ENCODE assay signal across 8 cellular contexts in the genomic region with DNA sequence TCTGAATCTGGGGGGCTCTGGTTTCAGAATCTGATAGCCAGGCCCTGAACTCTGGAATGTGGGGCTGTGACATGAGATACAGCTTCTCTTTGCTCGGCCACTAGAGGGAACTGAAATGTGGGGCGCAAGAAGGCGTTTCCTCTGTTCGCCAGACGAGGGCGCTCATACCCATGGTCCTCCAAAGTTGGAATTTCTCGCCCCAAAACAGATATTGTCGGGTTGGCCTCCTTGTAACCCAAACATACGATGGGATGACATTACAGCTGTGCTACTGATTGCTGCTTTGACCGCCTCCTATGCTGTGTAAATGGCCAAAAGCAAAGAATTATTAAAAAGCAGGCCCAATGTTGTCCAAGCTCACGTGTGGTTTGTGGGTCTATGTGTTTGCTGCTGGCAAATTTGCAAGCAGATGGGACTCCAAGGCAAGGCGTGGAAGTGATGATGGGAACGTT. TPM values are rescaled to one million over a fixed set of nuclear protein-coding genes. Genes with fewer than 3 reads are reported as not detected.
A peak's percentile ranks its signal among the peaks of the same experiment; 100 is the strongest.
DNase-seq lines count a peak whose midpoint lies in the region; ATAC-seq, FAIRE-seq and TF ChIP-seq lines count a peak whose summit lies in the region.

No MANE protein-coding gene starts in this region.

- H3K9ac ChIP-seq in H1 (replicated peaks in 1 of 4; ENCODE audit: extremely low read depth in 1 of 4, low read depth in 3 of 4, low read length in 3 of 4), result no peak overlapping the region

- no peaks in the 10 kb centered on the region for H3K79me1 ChIP-seq in H1 (ENCODE audit: low read depth, low read length)

- H3K14ac ChIP-seq in H1 (ENCODE audit: insufficient read length), result no peak overlapping the region

- peaks cover 0 to 3% (median under 1%) of the 10 kb centered on the region in 4 experiments; a peak in 2 of 7 replicates for H3K4me1 ChIP-seq in H1 (replicated peaks in 1 of 4; ENCODE audit: control insufficient read depth in 3 of 4, insufficient read depth in 4 of 4, low read length in 3 of 4)

- H2BK15ac ChIP-seq in H1 (ENCODE audit: low read length), result no peak overlapping the region

- peak; percentile 95 to 98 for TF ChIP-seq RAD21 in H1 (IDR thresholded peaks at IDR 0.05 in 1 of 2, conservative IDR thresholded peaks at IDR 0.05 in 1 of 2; ENCODE audit: low read depth in 2 of 2, low read length in 2 of 2)

- no peak overlapping the region for H3K56ac ChIP-seq in H1 (replicated peaks; ENCODE audit: insufficient read length, low read depth, low read length)

- H3K27ac Mint-ChIP-seq in activated CD8-positive, alpha-beta T cell treated with anti-CD3 and anti-CD28 coated beads for 36 hours, result peak overlapping the region; percentile 40

- H3K4me3 Mint-ChIP-seq in activated CD8-positive, alpha-beta T cell treated with anti-CD3 and anti-CD28 coated beads for 36 hours, result no peak overlapping the region

- H3K4me3 ChIP-seq in H7 (ENCODE audit: insufficient read depth, low read depth, low read length), result no peak overlapping the region
- no peak overlapping the region for H3K4me3 ChIP-seq in H1 (ENCODE audit: extremely low read depth in 1 of 4, insufficient read depth in 2 of 4, low read depth in 3 of 4, low read length in 4 of 4)

- CTCF ChIA-PET in activated CD8-positive, alpha-beta T cell treated with anti-CD3 and anti-CD28 coated beads for 36 hours (lab: Charles Lee), result interaction anchor here (0.6 to 3.7 kb wide), 126 partner anchors 9 to 591 kb away, joined by 3 to 54 read pairs (median 5); partner anchors contain the start of genes CCDC182 and MSI2
- CTCF ChIA-PET in H1 (lab: Charles Lee; ENCODE audit: partially characterized antibody), result interaction anchor here (0.6 to 4.2 kb wide), 130 partner anchors 8 to 596 kb away, joined by 3 to 119 read pairs (median 5); partner anchors contain the start of genes AKAP1 and MSI2

- TF ChIP-seq EP300 in H1 (IDR thresholded peaks at IDR 0.05; ENCODE audit: borderline replicate concordance in 1 of 2, low read depth in 2 of 2, low read length in 2 of 2), result no peak

- DNase-seq in CD1c-positive myeloid dendritic cell (ENCODE audit: extremely low spot score) (peak; percentile 86), H7 (peak; percentile 84), NCI-H82 (lab: John Stamatoyannopoulos, UW) (peak; percentile 89), H1 (ENCODE audit: low read depth in 1 of 2, low spot score in 2 of 2) (peak; percentile 47 to 92), myocyte (ENCODE audit: low read depth) (peak; percentile 76), cerebellum (ENCODE audit: low spot score) (no peak)
- DNase-seq in activated CD8-positive, alpha-beta T cell treated with anti-CD3 and anti-CD28 coated beads for 36 hours, result peak; percentile 82
- DNase-seq in stimulated activated CD8-positive, alpha-beta memory T cell treated with anti-CD3 and anti-CD28 coated beads, Interleukin-7, amount 100 ng/mL, for 24 hours (ENCODE audit: low read depth), result peak; percentile 62

- H2AK5ac ChIP-seq in H1 (ENCODE audit: low read depth, low read length), result no peak overlapping the region

- H4K91ac ChIP-seq in H1 (replicated peaks; ENCODE audit: insufficient read length, low read length), result no peak overlapping the region

- H3K27ac ChIP-seq in H1 (ENCODE audit: low read depth, low read length), result no peak overlapping the region

- peak; percentile 100 for TF ChIP-seq CTCF in activated CD8-positive, alpha-beta T cell treated with anti-CD3 and anti-CD28 coated beads for 36 hours (IDR thresholded peaks at IDR 0.05)
- TF ChIP-seq CTCF in H1 (IDR thresholded peaks at IDR 0.05; ENCODE audit: control extremely low read depth in 1 of 3, insufficient read depth in 1 of 3, low read depth in 1 of 3, low read length in 3 of 3), result peak; percentile 100

- 31% methylated on average over 13 of the region's 13 CpGs; no CpG with 5 or more reads in 1 of the 2 experiments for WGBS in H1 (ENCODE audit: extremely low coverage in 1 of 2, insufficient coverage in 1 of 2, insufficient read length in 1 of 2, insufficient replicate concordance in 2 of 2, low coverage in 1 of 2, low lambda C conversion rate in 2 of 2, missing lambda C conversion rate in 1 of 2), 2 experiments

- H3K23me2 ChIP-seq in H1 (ENCODE audit: low read depth, low read length), result no peaks in the 10 kb centered on the region

- peaks cover 2% of the 10 kb centered on the region for H3K27me3 Mint-ChIP-seq in activated CD8-positive, alpha-beta T cell treated with anti-CD3 and anti-CD28 coated beads for 36 hours

- H4K5ac ChIP-seq in H1 (ENCODE audit: insufficient read length, low read depth, low read length), result no peak overlapping the region

- H3K36me3 ChIP-seq in H7 (replicated peaks; ENCODE audit: control insufficient read depth, insufficient read depth, low read length), result no peaks in the 10 kb centered on the region
- H3K36me3 ChIP-seq in H1 (ENCODE audit: control insufficient read depth in 2 of 4, insufficient read depth in 4 of 4, low read length in 3 of 4), result no peaks in the 10 kb centered on the region

- POLR2A ChIA-PET in activated CD8-positive, alpha-beta T cell treated with anti-CD3 and anti-CD28 coated beads for 36 hours (lab: Charles Lee), result interaction anchor here (0.9 kb wide), 1 partner anchor 364 kb away, joined by 3 read pairs; no protein-coding TSS in a partner anchor
- POLR2A ChIA-PET in H1 (lab: Charles Lee; ENCODE audit: partially characterized antibody), result interaction anchor here (1.1 kb wide), 1 partner anchor 14 kb away, joined by 3 read pairs; no protein-coding TSS in a partner anchor

- no peak for TF ChIP-seq POLR2A in H1 (IDR thresholded peaks at IDR 0.05; ENCODE audit: control extremely low read depth in 1 of 2, low read depth in 2 of 2, low read length in 2 of 2)

- no peaks in the 10 kb centered on the region for H3K79me2 ChIP-seq in H1 (ENCODE audit: control insufficient read depth in 1 of 2, insufficient read depth in 2 of 2, low read length in 2 of 2)

- no peaks in the 10 kb centered on the region for H3K36me3 Mint-ChIP-seq in activated CD8-positive, alpha-beta T cell treated with anti-CD3 and anti-CD28 coated beads for 36 hours (ENCODE audit: low read depth)

- peaks cover 3% of the 10 kb centered on the region for H3K4me1 Mint-ChIP-seq in activated CD8-positive, alpha-beta T cell treated with anti-CD3 and anti-CD28 coated beads for 36 hours (ENCODE audit: low read depth)

- H2BK12ac ChIP-seq in H1 (ENCODE audit: low read depth, low read length), result no peak overlapping the region

- no peak overlapping the region for H3K4ac ChIP-seq in H1 (replicated peaks; ENCODE audit: insufficient read length, low read depth, low read length)

- H3K9me3 Mint-ChIP-seq in activated CD8-positive, alpha-beta T cell treated with anti-CD3 and anti-CD28 coated beads for 36 hours, result no peaks in the 10 kb centered on the region

- no peak overlapping the region for H2BK5ac ChIP-seq in H1 (ENCODE audit: low read depth, low read length)

- no peak overlapping the region for H2BK20ac ChIP-seq in H1 (ENCODE audit: low read length)

- no peak overlapping the region for H2BK120ac ChIP-seq in H1 (replicated peaks; ENCODE audit: low read depth, low read length)

- no peak overlapping the region for H2AFZ ChIP-seq in H1 (ENCODE audit: low read length)

- H3K18ac ChIP-seq in H1 (ENCODE audit: extremely low read depth, low read length), result no peak overlapping the region

- peak; percentile 94 for ATAC-seq in activated CD8-positive, alpha-beta T cell treated with anti-CD3 and anti-CD28 coated beads for 36 hours

- FAIRE-seq in H1 (lab: Jason Lieb, UNC), result peak; percentile 91

- no peak overlapping the region for H4K8ac ChIP-seq in H1 (ENCODE audit: extremely low read depth, insufficient read depth, low read length)

- no peaks in the 10 kb centered on the region for H3K9me3 ChIP-seq in H1 (ENCODE audit: insufficient read depth in 2 of 2, low read depth in 1 of 2, low read length in 1 of 2)

- no peak overlapping the region for H3K23ac ChIP-seq in H1 (ENCODE audit: insufficient read length)

- no peak overlapping the region for H3K4me2 ChIP-seq in H1 (ENCODE audit: insufficient read depth in 1 of 2, low read depth in 2 of 2, low read length in 2 of 2)

- intact Hi-C loops in activated CD8-positive, alpha-beta T cell treated with anti-CD3 and anti-CD28 coated beads for 36 hours (cut with micrococcal nuclease), result loop anchor here (5.0 to 10.0 kb wide), 3 partner anchors 199 to 504 kb away; partner anchors contain the start of gene CCDC182

- H3K27me3 ChIP-seq in H7 (ENCODE audit: control insufficient read depth, insufficient read depth, low read length) (no peaks in the 10 kb centered on the region), H1 (replicated peaks in 1 of 4; ENCODE audit: control insufficient read depth in 3 of 4, extremely low read depth in 1 of 4, insufficient read depth in 3 of 4, low read length in 3 of 4) (no peaks in the 10 kb centered on the region)

- no peaks in the 10 kb centered on the region for H4K20me1 ChIP-seq in H1 (replicated peaks in 1 of 2; ENCODE audit: control insufficient read depth in 1 of 2, insufficient read depth in 2 of 2, low read length in 2 of 2)

TF ChIP-seq in H1, 55 proteins besides CTCF, POLR2A, EP300 and RAD21 (continues in another document):
- TF ChIP-seq CEBPB (IDR thresholded peaks at IDR 0.05; ENCODE audit: low read depth, low read length), result no peak
- TF ChIP-seq BRCA1 (IDR thresholded peaks at IDR 0.05; ENCODE audit: low read depth, low read length), result no peak

RNA-seq across cellular contexts. Expression of gene MSI2, which starts 13.1 kb away (rescaled TPM):
- 31.0 and 38.6 TPM in 2 replicates for total RNA-seq in H7 (2014; rRNA removed; shearing (Covaris generic))
- total RNA-seq in activated CD8-positive, alpha-beta T cell treated with anti-CD3 and anti-CD28 coated beads for 36 hours, result 10 to 100 TPM; 59.6 to 61.7 TPM
- total RNA-seq in H1 (2021; fragmentation: NEBNext Ultra II Directional; extraction: Animal tissue kit (Norgen Biotek cat#: 25700)), result 73.1 and 80.6 TPM in 2 replicates
- polyA plus RNA-seq in H1 (2011; rRNA removed), result 36.7 and 50.7 TPM in 2 replicates
- polyA plus RNA-seq in H1 (2011; cell fraction: cytosol; rRNA removed), result 42.1 TPM
- polyA plus RNA-seq in H1 (2011; cell fraction: nucleus; rRNA removed), result 128 TPM
- polyA plus RNA-seq in H1 (2012, experiment 1 of 2), result 44.3 to 54.1 TPM (median 46.9 TPM) in 4 replicates
- 9.0 TPM for polyA plus RNA-seq in H1 (2012, experiment 2 of 2)
- polyA plus RNA-seq in H1 (2013, experiment 1 of 2), result 27.9 TPM
- polyA plus RNA-seq in H1 (2013, experiment 2 of 2), result 25.3 TPM
- 115 and 134 TPM in 2 replicates for polyA minus RNA-seq in H1 (2011; rRNA and poly(A)+ RNA removed)
- polyA minus RNA-seq in H1 (2011; cell fraction: cytosol; rRNA and poly(A)+ RNA removed), result 52.1 TPM
- polyA minus RNA-seq in H1 (2011; cell fraction: nucleus; rRNA and poly(A)+ RNA removed), result 164 TPM
- total RNA-seq in myocyte (115 and 126 TPM in 2 replicates), cerebellum (148 TPM)
- 95.2 TPM for polyA plus RNA-seq in myocyte (2012)
